23 cellular contexts compared by ENCODE assay signal in genomic region chr2:195636890-195637289, GRCh38. TPM values are rescaled to one million over a fixed set of nuclear protein-coding genes. Genes with fewer than 3 reads are reported as not detected.
DNase-seq lines count a peak whose midpoint lies in the region; ATAC-seq and TF ChIP-seq lines count a peak whose summit lies in the region.
"Had no signal": no experiment of that assay in that cellular context is flagged by ENCODE, and none has a peak within 500 bp of the region (broad histone marks: within the 10 kb centered on the region; RNA-seq: fewer than 3 reads in every experiment).

No MANE protein-coding gene starts in this region.

- ATAC-seq in GM21576 (IDR thresholded peaks at IDR 0.05; ENCODE audit: unreplicated experiment) = no peak
- ATAC-seq: esophagus mucosa; right cardiac atrium; stimulated activated memory B cell treated with anti-CD40 and anti-IgM and Interleukin-4, amounts not matched to agents 10 μg/mL and 1 μg/mL and 100 μg/mL, for 72 hours had no signal

- H4K20me1 ChIP-seq in H9 (ENCODE audit: control insufficient read depth, insufficient read depth, insufficient read length) = no peaks in the 10 kb centered on the region

- H2BK20ac ChIP-seq in H9 (ENCODE audit: low read depth, low read length, poor library complexity, severe bottlenecking) = no peak overlapping the region

- no peak overlapping the region for H4K91ac ChIP-seq in H9 (ENCODE audit: insufficient read length, low read depth, low read length)

- no peak overlapping the region; the same call in 1 of the 2 replicates for H3K14ac ChIP-seq in H9 (ENCODE audit: insufficient read depth, low read length)

- DNase-seq in H9 (no peak), NB4 (ENCODE audit: low read depth) (peak; percentile 32), endodermal cell (peak; percentile 73), renal cortical epithelial cell (ENCODE audit: low read depth) (peak; percentile 89), NCI-H226 (no peak), foreskin fibroblast (no peak)
- DNase-seq: activated CD8-positive, alpha-beta memory T cell treated with anti-CD3 and anti-CD28 coated beads, Interleukin-2, amount 50 U/mL, for 48 hours; activated effector memory CD4-positive, alpha-beta T cell treated with anti-CD3 and anti-CD28 coated beads, Interleukin-2, amount 50 U/mL, for 16 hours; AML-193; GOT3; NCI-H1105; NCI-H2081 treated with DMSO at 0.1 percent for 48 hours; NCI-H510A treated with DMSO at 0.1 percent for 48 hours; nucleus accumbens; right cardiac atrium; SIG-M5 had no signal

- H3K23me2 ChIP-seq in H9 (ENCODE audit: insufficient read length, low read depth, low read length, poor library complexity, severe bottlenecking) = no peaks in the 10 kb centered on the region

- no peak overlapping the region for H3K23ac ChIP-seq in H9 (ENCODE audit: insufficient read length, low read depth, low read length)

- H2AFZ ChIP-seq in H9 (ENCODE audit: low read length) = no peak overlapping the region

- TF ChIP-seq POLR2A in NB4 (IDR thresholded peaks at IDR 0.05; ENCODE audit: extremely low read depth, insufficient read length) = no peak

- TF ChIP-seq CTCF in H9 (conservative IDR thresholded peaks at IDR 0.05) (no peak), NB4 (IDR thresholded peaks at IDR 0.05; ENCODE audit: low read depth, low read length) (no peak), endodermal cell (conservative IDR thresholded peaks at IDR 0.05) (no peak), foreskin fibroblast (IDR thresholded peaks at IDR 0.05; ENCODE audit: low read depth, low read length) (no peak)

- H4K5ac ChIP-seq in H9 (ENCODE audit: insufficient read length, low read depth, low read length) = peak overlapping the region; percentile 8

- H3K27me3 Mint-ChIP-seq in H9 (ENCODE audit: low read depth) (no peaks in the 10 kb centered on the region), endodermal cell (ENCODE audit: insufficient read depth) (no peaks in the 10 kb centered on the region)
- H3K27me3 Mint-ChIP-seq: central memory CD8-positive, alpha-beta T cell; IgD-negative memory B cell; stimulated activated memory B cell treated with anti-CD40 and anti-IgM and Interleukin-4, amounts not matched to agents 10 μg/mL and 1 μg/mL and 100 μg/mL, for 72 hours had no signal

- peak overlapping the region; percentile 8 for H2BK5ac ChIP-seq in H9 (ENCODE audit: insufficient read length, low read length)

- H3K4me3 ChIP-seq in NB4 (ENCODE audit: low read depth, low read length) (no peak overlapping the region), endodermal cell (ENCODE audit: low read length) (no peak overlapping the region), foreskin fibroblast (ENCODE audit: low read depth in 1 of 2, low read length in 2 of 2) (no peak overlapping the region)

- no peak overlapping the region for H2AK5ac ChIP-seq in H9 (ENCODE audit: insufficient read length, low read length)

- H3K4me1 Mint-ChIP-seq in H9 (peaks cover 8% of the 10 kb centered on the region in 2 experiments), endodermal cell (peaks cover 3% of the 10 kb centered on the region)
- H3K4me1 Mint-ChIP-seq: central memory CD8-positive, alpha-beta T cell had no signal

- H3K9me3 ChIP-seq in H9 (ENCODE audit: control insufficient read depth, low read depth, low read length) (no peaks in the 10 kb centered on the region), endodermal cell (ENCODE audit: control insufficient read depth, low read length) (no peaks in the 10 kb centered on the region)

- peaks cover 8% of the 10 kb centered on the region for H3K4me1 ChIP-seq in H9 (ENCODE audit: insufficient read depth, low read length)
- peaks cover 5% of the 10 kb centered on the region for H3K4me1 ChIP-seq in endodermal cell (ENCODE audit: control insufficient read depth, insufficient read depth, low read length)

- H3K36me3 Mint-ChIP-seq in H9 (ENCODE audit: insufficient read depth in 1 of 3, low read depth in 3 of 3) (peaks cover 7 to 10% (median 9%) of the 10 kb centered on the region in 3 experiments), endodermal cell (ENCODE audit: low read depth) (no peaks in the 10 kb centered on the region)
- H3K36me3 Mint-ChIP-seq: IgD-negative memory B cell; stimulated activated memory B cell treated with anti-CD40 and anti-IgM and Interleukin-4, amounts not matched to agents 10 μg/mL and 1 μg/mL and 100 μg/mL, for 72 hours had no signal

- no peak overlapping the region for H3T11ph ChIP-seq in H9 (ENCODE audit: low read length)

- no peak overlapping the region; the same call in 1 of the 2 replicates for H3K4ac ChIP-seq in H9 (ENCODE audit: low read depth, low read length)

- H3K18ac ChIP-seq in H9 (ENCODE audit: insufficient read length, low read depth, low read length) = peak overlapping the region; percentile 62

- no peak overlapping the region for H2BK12ac ChIP-seq in H9 (ENCODE audit: insufficient read length, low read depth, low read length)

- H3K4me2 ChIP-seq in H9 (ENCODE audit: insufficient read depth, insufficient read length, low read length) = no peak overlapping the region

- H3K9ac ChIP-seq in H9 (ENCODE audit: extremely low read depth, insufficient read length, low read length) (no peak overlapping the region), endodermal cell (ENCODE audit: extremely low read depth, low read length, poor library complexity, severe bottlenecking) (no peak overlapping the region)

- peak overlapping the region in 2 of 3 experiments; percentile 15 to 90; a peak in 2 of 7 replicates for H3K27ac Mint-ChIP-seq in H9
- H3K27ac Mint-ChIP-seq in endodermal cell = no peak overlapping the region
- H3K27ac Mint-ChIP-seq: IgD-negative memory B cell; stimulated activated memory B cell treated with anti-CD40 and anti-IgM and Interleukin-4, amounts not matched to agents 10 μg/mL and 1 μg/mL and 100 μg/mL, for 72 hours; T-helper 1 cell treated with Interleukin-12 subunit alpha and Interleukin-12 subunit beta and Interleukin-4 antibody, amounts not matched to agents 30 μg/mL and 1 μg/mL, for 36 hours had no signal

- H3K27ac ChIP-seq in H9 (ENCODE audit: insufficient read length, low read depth, low read length) (no peak overlapping the region), endodermal cell (ENCODE audit: low read depth, low read length) (no peak overlapping the region)
- H3K27ac ChIP-seq: VCaP had no signal

- H4K8ac ChIP-seq in H9 (replicated peaks; ENCODE audit: insufficient read length, low read depth, low read length) = no peak overlapping the region

- no peaks in the 10 kb centered on the region for H3K79me1 ChIP-seq in H9 (ENCODE audit: insufficient read depth, low read depth, low read length, poor library complexity, severe bottlenecking)

- H3K36me3 ChIP-seq in endodermal cell (ENCODE audit: control insufficient read depth, insufficient read depth, low read length) = no peaks in the 10 kb centered on the region

- no peak overlapping the region for H3K56ac ChIP-seq in H9 (ENCODE audit: insufficient read length, low read depth, low read length)

- H2BK15ac ChIP-seq in H9 (ENCODE audit: low read depth, low read length) = no peak overlapping the region

- H2BK120ac ChIP-seq in H9 (ENCODE audit: low read depth, low read length, poor library complexity, severe bottlenecking) = no peak overlapping the region

- no peaks in the 10 kb centered on the region for H3K27me3 ChIP-seq in H9 (ENCODE audit: insufficient read depth, low read length)
- H3K27me3 ChIP-seq in endodermal cell (ENCODE audit: control insufficient read depth, insufficient read depth, low read length, poor library complexity, severe bottlenecking) = no peaks in the 10 kb centered on the region

- peaks cover 0 to 5% of the 10 kb centered on the region in 2 experiments; a peak in 3 of 5 replicates for H3K9me3 Mint-ChIP-seq in H9
- no peaks in the 10 kb centered on the region for H3K9me3 Mint-ChIP-seq in endodermal cell
- H3K9me3 Mint-ChIP-seq: central memory CD8-positive, alpha-beta T cell; IgD-negative memory B cell had no signal

- H3K4me3 Mint-ChIP-seq in H9 (no peak overlapping the region), endodermal cell (no peak overlapping the region)
- H3K4me3 Mint-ChIP-seq: central memory CD8-positive, alpha-beta T cell; IgD-negative memory B cell; stimulated activated memory B cell treated with anti-CD40 and anti-IgM and Interleukin-4, amounts not matched to agents 10 μg/mL and 1 μg/mL and 100 μg/mL, for 72 hours; T-helper 1 cell treated with Interleukin-12 subunit alpha and Interleukin-12 subunit beta and Interleukin-4 antibody, amounts not matched to agents 30 μg/mL and 1 μg/mL, for 36 hours had no signal

- H3K79me2 ChIP-seq in H9 (ENCODE audit: insufficient read depth, low read length) = no peaks in the 10 kb centered on the region; the same call in 1 of the 2 replicates

RNA-seq across cellular contexts. Expression of gene SLC39A10, which starts 20.1 kb away (rescaled TPM):
- total RNA-seq in H9 (2021) (156 and 161 TPM in 2 replicates), endodermal cell (100 to 1,000 TPM in 1 of 2 donors, 10 to 100 TPM in 1; 79.6 to 113 TPM), renal cortical epithelial cell (102 and 104 TPM in 2 replicates)
- polyA plus RNA-seq in endodermal cell (2013, experiment 1 of 2) = 63.9 TPM
- 64.5 TPM for polyA plus RNA-seq in endodermal cell (2013, experiment 2 of 2)

Comparison
In these comparisons a context has a peak if more than half of its experiments do, and no peak if none do; other contexts are left out.
1. DNase-seq: peak in NB4 (single experiment), endodermal cell (single experiment) and renal cortical epithelial cell (single experiment); none in H9 (single experiment), NCI-H226 (single experiment) and foreskin fibroblast (0 of 2).